ENCODE assay signal across 18 cellular contexts in genomic region chrX:154402622-154403127, GRCh38. TPM values are rescaled to one million over a fixed set of nuclear protein-coding genes. Genes with fewer than 3 reads are reported as not detected.
DNase-seq lines count a peak whose midpoint lies in the region; ATAC-seq and TF ChIP-seq lines count a peak whose summit lies in the region.
"Had no signal": no experiment of that assay in that cellular context is flagged by ENCODE, and none has a peak within 500 bp of the region (broad histone marks: within the 10 kb centered on the region; RNA-seq: fewer than 3 reads in every experiment).

No MANE protein-coding gene starts in this region.

- H3K9me3 Mint-ChIP-seq in HFFc6 (peaks cover 31% of the 10 kb centered on the region), nephron progenitor cell (peaks cover 68% of the 10 kb centered on the region)
- H3K9me3 Mint-ChIP-seq in activated T-helper 1 cell treated with anti-CD3 and anti-CD28 coated beads, Interleukin-12 subunit alpha, Interleukin-12 subunit beta, Interleukin-2, Interleukin-4 antibody, amounts not matched to agents 30 ng/mL and 10 ng/mL and 1 ng/mL, durations not matched to agents 14 hours and 24 hours and 36 hours, result no peaks in the 10 kb centered on the region
- H3K9me3 Mint-ChIP-seq: CD8-positive, alpha-beta T cell; mesothelial cell of epicardium had no signal

- intact Hi-C loops in activated T-helper 1 cell treated with anti-CD3 and anti-CD28 coated beads, Interleukin-12 subunit alpha, Interleukin-12 subunit beta, Interleukin-2, Interleukin-4 antibody, amounts not matched to agents 30 ng/mL and 10 ng/mL and 1 ng/mL, durations not matched to agents 14 hours and 24 hours and 36 hours (cut with micrococcal nuclease), result no loop called here
- intact Hi-C loops in Right ventricle myocardium superior (cut with DNase I), result loop anchor here (10.0 kb wide), 1 partner anchor 52 kb away; the partner anchor contains the start of gene PLXNA3

- peak overlapping the region; percentile 99 for H3K27ac Mint-ChIP-seq in HFFc6
- peak overlapping the region; percentile 34 for H3K27ac Mint-ChIP-seq in activated T-helper 1 cell treated with anti-CD3 and anti-CD28 coated beads, Interleukin-12 subunit alpha, Interleukin-12 subunit beta, Interleukin-2, Interleukin-4 antibody, amounts not matched to agents 30 ng/mL and 10 ng/mL and 1 ng/mL, durations not matched to agents 14 hours and 24 hours and 36 hours
- H3K27ac Mint-ChIP-seq in nephron progenitor cell, result peak overlapping the region; percentile 81
- H3K27ac Mint-ChIP-seq: CD8-positive, alpha-beta T cell; mesothelial cell of epicardium had no signal

- no peak for TF ChIP-seq CTCF in 22Rv1 (IDR thresholded peaks at IDR 0.05)
- TF ChIP-seq CTCF in HFFc6 (IDR thresholded peaks at IDR 0.05), result no peak
- TF ChIP-seq CTCF in nephron progenitor cell (IDR thresholded peaks at IDR 0.05), result no peak

- H3K27ac ChIP-seq in 22Rv1, result peak overlapping the region; percentile 93
- H3K27ac ChIP-seq: cardiac muscle cell had no signal

- H3K27me3 Mint-ChIP-seq in HFFc6 (ENCODE audit: insufficient read depth), result peaks cover 51% of the 10 kb centered on the region
- no peaks in the 10 kb centered on the region for H3K27me3 Mint-ChIP-seq in activated T-helper 1 cell treated with anti-CD3 and anti-CD28 coated beads, Interleukin-12 subunit alpha, Interleukin-12 subunit beta, Interleukin-2, Interleukin-4 antibody, amounts not matched to agents 30 ng/mL and 10 ng/mL and 1 ng/mL, durations not matched to agents 14 hours and 24 hours and 36 hours (ENCODE audit: insufficient read depth)
- peaks cover 7% of the 10 kb centered on the region for H3K27me3 Mint-ChIP-seq in nephron progenitor cell (ENCODE audit: low read depth, poor library complexity)
- H3K27me3 Mint-ChIP-seq: T-helper 17 cell had no signal

- ATAC-seq in Right ventricle myocardium superior (ENCODE audit: poor library complexity) (no peak), GM18873 (IDR thresholded peaks at IDR 0.05; ENCODE audit: low FRiP score, unreplicated experiment) (no peak), HG02870 (IDR thresholded peaks at IDR 0.05; ENCODE audit: unreplicated experiment) (no peak)
- ATAC-seq: activated CD4-positive, CD25-positive, alpha-beta regulatory T cell treated with anti-CD3 and anti-CD28 coated beads, Interleukin-2, amount 50 U/mL, for 24 hours; CD8-positive, alpha-beta T cell; left colon; T-helper 17 cell had no signal

- DNase-seq in HFFc6, result no peak
- no peak for DNase-seq in activated T-helper 1 cell treated with anti-CD3 and anti-CD28 coated beads, Interleukin-12 subunit alpha, Interleukin-12 subunit beta, Interleukin-2, Interleukin-4 antibody, amounts not matched to agents 30 ng/mL and 10 ng/mL and 1 ng/mL, durations not matched to agents 14 hours and 24 hours and 36 hours (ENCODE audit: low spot score)
- DNase-seq in nephron progenitor cell, result no peak
- no peak for DNase-seq in Right ventricle myocardium superior
- no peak for DNase-seq in EL
- DNase-seq: activated CD8-positive, alpha-beta memory T cell treated with anti-CD3 and anti-CD28 coated beads for 24 hours; CD8-positive, alpha-beta T cell; left colon; NCI-H510A; SIG-M5; substantia nigra; T-helper 17 cell had no signal

- peaks cover 23% of the 10 kb centered on the region for H3K36me3 Mint-ChIP-seq in HFFc6 (ENCODE audit: low read depth)
- H3K36me3 Mint-ChIP-seq in activated T-helper 1 cell treated with anti-CD3 and anti-CD28 coated beads, Interleukin-12 subunit alpha, Interleukin-12 subunit beta, Interleukin-2, Interleukin-4 antibody, amounts not matched to agents 30 ng/mL and 10 ng/mL and 1 ng/mL, durations not matched to agents 14 hours and 24 hours and 36 hours (ENCODE audit: low read depth), result peaks cover 20% of the 10 kb centered on the region
- peaks cover 27% of the 10 kb centered on the region for H3K36me3 Mint-ChIP-seq in nephron progenitor cell (ENCODE audit: low read depth)

- peaks cover 6% of the 10 kb centered on the region; the same call in 1 of the 2 replicates for H3K4me1 Mint-ChIP-seq in HFFc6 (ENCODE audit: low read depth)
- peaks cover 8% of the 10 kb centered on the region for H3K4me1 Mint-ChIP-seq in activated T-helper 1 cell treated with anti-CD3 and anti-CD28 coated beads, Interleukin-12 subunit alpha, Interleukin-12 subunit beta, Interleukin-2, Interleukin-4 antibody, amounts not matched to agents 30 ng/mL and 10 ng/mL and 1 ng/mL, durations not matched to agents 14 hours and 24 hours and 36 hours (ENCODE audit: low read depth)
- peaks cover 19% of the 10 kb centered on the region for H3K4me1 Mint-ChIP-seq in nephron progenitor cell

- H3K4me3 Mint-ChIP-seq in HFFc6, result no peak overlapping the region
- no peak overlapping the region for H3K4me3 Mint-ChIP-seq in activated T-helper 1 cell treated with anti-CD3 and anti-CD28 coated beads, Interleukin-12 subunit alpha, Interleukin-12 subunit beta, Interleukin-2, Interleukin-4 antibody, amounts not matched to agents 30 ng/mL and 10 ng/mL and 1 ng/mL, durations not matched to agents 14 hours and 24 hours and 36 hours
- H3K4me3 Mint-ChIP-seq in nephron progenitor cell, result no peak overlapping the region
- H3K4me3 Mint-ChIP-seq: CD8-positive, alpha-beta T cell; mesothelial cell of epicardium; T-helper 17 cell had no signal

RNA-seq across cellular contexts. Expression of gene RPL10, which starts 4.5 kb away (rescaled TPM):
- total RNA-seq in HFFc6 (2021; fragmentation: NEBNext Ultra II Directional; extraction: Animal tissue kit (Norgen Biotek cat#: 25700)), result 1,000 to 10,000 TPM; 1,764 to 1,978 (median 1,934) TPM
- total RNA-seq in activated T-helper 1 cell treated with anti-CD3 and anti-CD28 coated beads, Interleukin-12 subunit alpha, Interleukin-12 subunit beta, Interleukin-2, Interleukin-4 antibody, amounts not matched to agents 30 ng/mL and 10 ng/mL and 1 ng/mL, durations not matched to agents 14 hours and 24 hours and 36 hours, result 2,208 and 2,261 TPM in 2 replicates
- 2,020 TPM for total RNA-seq in Right ventricle myocardium superior

RNA-seq across cellular contexts. Expression of gene DNASE1L1, which starts 6.4 kb away (rescaled TPM):
- 10 to 100 TPM; 74.8 to 96.3 (median 87.4) TPM for total RNA-seq in HFFc6 (2021; fragmentation: NEBNext Ultra II Directional; extraction: Animal tissue kit (Norgen Biotek cat#: 25700))
- 12.4 and 14.5 TPM in 2 replicates for total RNA-seq in activated T-helper 1 cell treated with anti-CD3 and anti-CD28 coated beads, Interleukin-12 subunit alpha, Interleukin-12 subunit beta, Interleukin-2, Interleukin-4 antibody, amounts not matched to agents 30 ng/mL and 10 ng/mL and 1 ng/mL, durations not matched to agents 14 hours and 24 hours and 36 hours
- total RNA-seq in Right ventricle myocardium superior, result 57.7 TPM

RNA-seq across cellular contexts. Expression of gene TAFAZZIN, which starts 8.7 kb away (rescaled TPM):
- total RNA-seq in HFFc6 (2021; fragmentation: NEBNext Ultra II Directional; extraction: Animal tissue kit (Norgen Biotek cat#: 25700)), result 10 to 100 TPM; 13.0 to 17.3 (median 15.1) TPM
- 65.2 and 69.2 TPM in 2 replicates for total RNA-seq in activated T-helper 1 cell treated with anti-CD3 and anti-CD28 coated beads, Interleukin-12 subunit alpha, Interleukin-12 subunit beta, Interleukin-2, Interleukin-4 antibody, amounts not matched to agents 30 ng/mL and 10 ng/mL and 1 ng/mL, durations not matched to agents 14 hours and 24 hours and 36 hours
- total RNA-seq in Right ventricle myocardium superior, result 36.1 TPM

RNA-seq across cellular contexts. Expression of gene EMD, which starts 23.6 kb away (rescaled TPM):
- total RNA-seq in HFFc6 (2021; fragmentation: NEBNext Ultra II Directional; extraction: Animal tissue kit (Norgen Biotek cat#: 25700)), result 100 to 1,000 TPM in 4 of 6 experiments, 10 to 100 TPM in 2; 84.8 to 119 (median 108) TPM
- 83.3 and 85.5 TPM in 2 replicates for total RNA-seq in activated T-helper 1 cell treated with anti-CD3 and anti-CD28 coated beads, Interleukin-12 subunit alpha, Interleukin-12 subunit beta, Interleukin-2, Interleukin-4 antibody, amounts not matched to agents 30 ng/mL and 10 ng/mL and 1 ng/mL, durations not matched to agents 14 hours and 24 hours and 36 hours
- 49.2 TPM for total RNA-seq in Right ventricle myocardium superior

RNA-seq across cellular contexts. Expression of gene ATP6AP1, which starts 25.8 kb away (rescaled TPM):
- total RNA-seq in HFFc6 (2021; fragmentation: NEBNext Ultra II Directional; extraction: Animal tissue kit (Norgen Biotek cat#: 25700)), result 100 to 1,000 TPM; 107 to 154 (median 123) TPM
- 49.8 and 54.3 TPM in 2 replicates for total RNA-seq in activated T-helper 1 cell treated with anti-CD3 and anti-CD28 coated beads, Interleukin-12 subunit alpha, Interleukin-12 subunit beta, Interleukin-2, Interleukin-4 antibody, amounts not matched to agents 30 ng/mL and 10 ng/mL and 1 ng/mL, durations not matched to agents 14 hours and 24 hours and 36 hours
- total RNA-seq in Right ventricle myocardium superior, result 74.8 TPM

Comparison
In these comparisons a context has a peak if more than half of its experiments do, and no peak if none do; other contexts are left out.
1. H3K27ac Mint-ChIP-seq: peak in every context shown above with its lines; median percentile 99 in HFFc6; 81 in nephron progenitor cell; 34 in activated T-helper 1 cell treated with anti-CD3 and anti-CD28 coated beads, Interleukin-12 subunit alpha, Interleukin-12 subunit beta, Interleukin-2, Interleukin-4 antibody, amounts not matched to agents 30 ng/mL and 10 ng/mL and 1 ng/mL, durations not matched to agents 14 hours and 24 hours and 36 hours.